In genomic region chr15:70435369-70435768, GRCh38 we compare ENCODE assay signal across 14 cellular contexts.
A peak's percentile ranks its signal among the peaks of the same experiment; 100 is the strongest.
DNase-seq lines count a peak whose midpoint lies in the region; ATAC-seq and TF ChIP-seq lines count a peak whose summit lies in the region.
"Had no signal": no experiment of that assay in that cellular context is flagged by ENCODE, and none has a peak within 500 bp of the region (broad histone marks: within the 10 kb centered on the region; RNA-seq: fewer than 3 reads in every experiment).

No MANE protein-coding gene starts in this region.

- intact Hi-C loops in Panc1 (cut with micrococcal nuclease; ENCODE audit: unreplicated experiment) = no loop called here
- intact Hi-C loops in stomach (cut with DNase I; ENCODE audit: low total_unique reads) = no loop called here
- intact Hi-C loops in head of caudate nucleus (cut with DNase I) = no loop called here

- POLR2A ChIA-PET in Panc1 (lab: Charles Lee) = no interaction called here

- in situ Hi-C loops in Panc1 (cut with HindIII; ENCODE audit: low pct_unique_long_range_greater_than_20kb, low sequenced_read_pairs) = no loop called here

- ATAC-seq in activated naive CD8-positive, alpha-beta T cell treated with anti-CD3 and anti-CD28 coated beads, Interleukin-2, amount 50 U/mL, for 24 hours = no peak
- ATAC-seq in HG02943 (IDR thresholded peaks at IDR 0.05; ENCODE audit: low read depth, unreplicated experiment) (peak; percentile 56), Panc1 (no peak), HG02870 (IDR thresholded peaks at IDR 0.05; ENCODE audit: unreplicated experiment) (no peak)
- ATAC-seq in stimulated activated effector memory CD8-positive, alpha-beta T cell treated with anti-CD3 and anti-CD28 coated beads, Interleukin-12 subunit alpha, Interleukin-12 subunit beta, amount 100 ng/mL, for 72 hours = no peak

- DNase-seq in activated naive CD8-positive, alpha-beta T cell treated with anti-CD3 and anti-CD28 coated beads, Interleukin-2, amount 50 U/mL, for 24 hours = no peak
- DNase-seq in Panc1 (ENCODE audit: low read depth, low spot score) (no peak), stomach (no peak), head of caudate nucleus (no peak)
- DNase-seq in stimulated activated effector memory CD8-positive, alpha-beta T cell treated with anti-CD3 and anti-CD28 coated beads, Interleukin-12 subunit alpha, Interleukin-12 subunit beta, amount 100 ng/mL, for 72 hours (ENCODE audit: low spot score in 2 of 2) = no peak
- DNase-seq: dermis blood vessel endothelial cell, NCI-H1417 treated with DMSO at 0.1 percent for 48 hours, upper lobe of left lung had no signal

- no peaks in the 10 kb centered on the region for H3K9me3 Mint-ChIP-seq in activated naive CD8-positive, alpha-beta T cell (ENCODE audit: low read depth)
- no peaks in the 10 kb centered on the region for H3K9me3 Mint-ChIP-seq in activated naive CD8-positive, alpha-beta T cell treated with anti-CD3 and anti-CD28 coated beads, Interleukin-2, amount 50 U/mL, for 24 hours
- H3K9me3 Mint-ChIP-seq in stimulated activated effector memory CD8-positive, alpha-beta T cell treated with anti-CD3 and anti-CD28 coated beads, Interleukin-12 subunit alpha, Interleukin-12 subunit beta, amount 100 ng/mL, for 72 hours = no peaks in the 10 kb centered on the region

- H3K27me3 ChIP-seq in Panc1 (ENCODE audit: control insufficient read depth, insufficient read depth, low read length) (no peaks in the 10 kb centered on the region), stomach (peaks cover 0 to 4% (median 0%) of the 10 kb centered on the region in 3 donors)
- H3K27me3 ChIP-seq: upper lobe of left lung had no signal

- no peak overlapping the region for H3K27ac Mint-ChIP-seq in activated naive CD8-positive, alpha-beta T cell
- H3K27ac Mint-ChIP-seq in activated naive CD8-positive, alpha-beta T cell treated with anti-CD3 and anti-CD28 coated beads, Interleukin-2, amount 50 U/mL, for 24 hours = no peak overlapping the region
- no peak overlapping the region for H3K27ac Mint-ChIP-seq in stimulated activated effector memory CD8-positive, alpha-beta T cell treated with anti-CD3 and anti-CD28 coated beads, Interleukin-12 subunit alpha, Interleukin-12 subunit beta, amount 100 ng/mL, for 72 hours

- H3K4me1 ChIP-seq in Panc1 (ENCODE audit: control insufficient read depth, insufficient read depth, low read length) (peaks cover 18% of the 10 kb centered on the region), stomach (peaks cover 0 to 35% (median 15%) of the 10 kb centered on the region in 4 donors)
- H3K4me1 ChIP-seq: prostate gland had no signal

- peak overlapping the region; percentile 28 for H3K4me3 Mint-ChIP-seq in activated naive CD8-positive, alpha-beta T cell
- H3K4me3 Mint-ChIP-seq in activated naive CD8-positive, alpha-beta T cell treated with anti-CD3 and anti-CD28 coated beads, Interleukin-2, amount 50 U/mL, for 24 hours = no peak overlapping the region
- no peak overlapping the region for H3K4me3 Mint-ChIP-seq in stimulated activated effector memory CD8-positive, alpha-beta T cell treated with anti-CD3 and anti-CD28 coated beads, Interleukin-12 subunit alpha, Interleukin-12 subunit beta, amount 100 ng/mL, for 72 hours

- BruUV-seq in Panc1 (replicated peaks; lab: Mats Ljungman, UMichigan) = no TSS peak

- 50 to 75% (median 60%) methylated on average over 3 of the region's 3 CpGs for WGBS in stomach, 5 donors

- peaks cover 25% of the 10 kb centered on the region for H3K4me1 Mint-ChIP-seq in activated naive CD8-positive, alpha-beta T cell (ENCODE audit: low read depth)
- H3K4me1 Mint-ChIP-seq in activated naive CD8-positive, alpha-beta T cell treated with anti-CD3 and anti-CD28 coated beads, Interleukin-2, amount 50 U/mL, for 24 hours = peaks cover 23% of the 10 kb centered on the region
- peaks cover 15% of the 10 kb centered on the region for H3K4me1 Mint-ChIP-seq in stimulated activated effector memory CD8-positive, alpha-beta T cell treated with anti-CD3 and anti-CD28 coated beads, Interleukin-12 subunit alpha, Interleukin-12 subunit beta, amount 100 ng/mL, for 72 hours

- CTCF ChIA-PET in Panc1 (lab: Charles Lee) = no interaction called here

- no peak for TF ChIP-seq POLR2A in stomach (IDR thresholded peaks at IDR 0.05)

- H3K27ac ChIP-seq in Panc1 (ENCODE audit: low read length) = peak overlapping the region; percentile 65; the same call in 1 of the 2 replicates
- peak overlapping the region; percentile 15 to 84 (median 50) for H3K27ac ChIP-seq in stomach
- H3K27ac ChIP-seq: prostate gland, RWPE1, upper lobe of left lung had no signal

- H3K4me3 ChIP-seq in Panc1 (ENCODE audit: low read depth in 2 of 2, low read length in 2 of 2) = no peak overlapping the region
- no peak overlapping the region for H3K4me3 ChIP-seq in stomach
- H3K4me3 ChIP-seq: lung, prostate gland, upper lobe of left lung had no signal

- H3K36me3 Mint-ChIP-seq in activated naive CD8-positive, alpha-beta T cell = no peaks in the 10 kb centered on the region
- no peaks in the 10 kb centered on the region for H3K36me3 Mint-ChIP-seq in activated naive CD8-positive, alpha-beta T cell treated with anti-CD3 and anti-CD28 coated beads, Interleukin-2, amount 50 U/mL, for 24 hours (ENCODE audit: low read depth)
- H3K36me3 Mint-ChIP-seq in stimulated activated effector memory CD8-positive, alpha-beta T cell treated with anti-CD3 and anti-CD28 coated beads, Interleukin-12 subunit alpha, Interleukin-12 subunit beta, amount 100 ng/mL, for 72 hours = no peaks in the 10 kb centered on the region

- no peaks in the 10 kb centered on the region; the same call in 1 of the 2 replicates for H3K9me3 ChIP-seq in Panc1 (ENCODE audit: control insufficient read depth, insufficient read depth, low read depth, low read length)
- no peaks in the 10 kb centered on the region for H3K9me3 ChIP-seq in stomach
- H3K9me3 ChIP-seq: prostate gland, upper lobe of left lung had no signal

- no peaks in the 10 kb centered on the region for H3K27me3 Mint-ChIP-seq in activated naive CD8-positive, alpha-beta T cell
- peaks cover 5% of the 10 kb centered on the region for H3K27me3 Mint-ChIP-seq in activated naive CD8-positive, alpha-beta T cell treated with anti-CD3 and anti-CD28 coated beads, Interleukin-2, amount 50 U/mL, for 24 hours

- TF ChIP-seq CTCF in Panc1 (IDR thresholded peaks at IDR 0.05) (no peak), stomach (IDR thresholded peaks at IDR 0.05) (no peak)

- no peak for TF ChIP-seq EP300 in stomach (IDR thresholded peaks at IDR 0.05)

- H3K36me3 ChIP-seq in Panc1 (ENCODE audit: control insufficient read depth, insufficient read depth, low read length) = no peaks in the 10 kb centered on the region
- H3K36me3 ChIP-seq in stomach = no peaks in the 10 kb centered on the region
- H3K36me3 ChIP-seq: prostate gland, upper lobe of left lung had no signal
